ENCODE assay signal across 12 cellular contexts in the genomic region with DNA sequence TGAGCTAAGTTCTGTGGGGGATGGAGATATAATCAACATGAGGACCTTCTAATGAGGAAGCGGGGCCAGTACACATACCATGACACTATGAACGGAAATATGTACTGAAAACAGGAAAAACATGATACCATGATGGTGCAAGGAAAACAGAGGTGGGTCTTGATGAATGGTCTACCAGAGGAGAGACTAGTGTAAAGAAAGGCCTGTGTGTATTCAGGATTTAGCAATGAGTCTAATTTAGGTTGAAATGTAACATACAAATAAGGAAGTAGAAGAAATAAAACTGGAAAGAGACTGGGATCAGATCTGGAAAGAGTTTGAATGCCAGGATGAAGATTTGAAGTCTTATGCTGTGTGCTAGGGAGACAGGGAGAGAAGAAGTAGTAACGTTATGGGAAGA. TPM values are rescaled to one million over a fixed set of nuclear protein-coding genes. Genes with fewer than 3 reads are reported as not detected.
DNase-seq lines count a peak whose midpoint lies in the region; ATAC-seq, FAIRE-seq and TF ChIP-seq lines count a peak whose summit lies in the region.
"Had no signal": no experiment of that assay in that cellular context is flagged by ENCODE, and none has a peak within 500 bp of the region (broad histone marks: within the 10 kb centered on the region; RNA-seq: fewer than 3 reads in every experiment).

No MANE protein-coding gene starts in this region.

- no peaks in the 10 kb centered on the region for H3K36me3 ChIP-seq in CD4-positive, CD25-positive, alpha-beta regulatory T cell (ENCODE audit: control insufficient read depth, insufficient read depth, low read length)
- H3K36me3 ChIP-seq in adrenal gland (replicated peaks in 1 of 2) (no peaks in the 10 kb centered on the region), gastroesophageal sphincter (no peaks in the 10 kb centered on the region)

- ATAC-seq in CD4-positive, CD25-positive, alpha-beta regulatory T cell (ENCODE audit: low read depth in 2 of 2) = no peak
- ATAC-seq in HG02798 (IDR thresholded peaks at IDR 0.05; ENCODE audit: poor library complexity, unreplicated experiment) (no peak), gastroesophageal sphincter (no peak)

- no peaks in the 10 kb centered on the region for H3K9me3 ChIP-seq in CD4-positive, CD25-positive, alpha-beta regulatory T cell (ENCODE audit: control insufficient read depth in 2 of 2, low read length in 2 of 2)
- H3K9me3 ChIP-seq in adrenal gland (replicated peaks in 1 of 3) = no peaks in the 10 kb centered on the region
- no peaks in the 10 kb centered on the region for H3K9me3 ChIP-seq in gastroesophageal sphincter
- H3K9me3 ChIP-seq: tibial artery had no signal

- peaks cover 0 to 11% (median 3%) of the 10 kb centered on the region in 7 donors for H3K9me3 Mint-ChIP-seq in CD4-positive, CD25-positive, alpha-beta regulatory T cell
- no peaks in the 10 kb centered on the region for H3K9me3 Mint-ChIP-seq in osteocyte (ENCODE audit: unreplicated experiment)

- peak overlapping the region; percentile 90 to 95 (median 94) for H3K27ac Mint-ChIP-seq in CD4-positive, CD25-positive, alpha-beta regulatory T cell
- peak overlapping the region; percentile 50 for H3K27ac Mint-ChIP-seq in osteocyte (ENCODE audit: unreplicated experiment)
- H3K27ac Mint-ChIP-seq: progenitor cell of endocrine pancreas had no signal

- peaks cover 23% of the 10 kb centered on the region for H3K4me1 ChIP-seq in CD4-positive, CD25-positive, alpha-beta regulatory T cell (ENCODE audit: control insufficient read depth, insufficient read depth, low read length, poor library complexity, severe bottlenecking)
- H3K4me1 ChIP-seq in adrenal gland (replicated peaks in 1 of 2) (peaks cover 0 to 17% of the 10 kb centered on the region in 2 donors), gastroesophageal sphincter (no peaks in the 10 kb centered on the region)

- H3K27ac ChIP-seq in CD4-positive, CD25-positive, alpha-beta regulatory T cell (ENCODE audit: insufficient read depth, low read length, poor library complexity, severe bottlenecking) = peak overlapping the region; percentile 84
- H3K27ac ChIP-seq in adrenal gland (peak overlapping the region in 3 of 5 donors; percentile 10 to 69 (median 30)), gastroesophageal sphincter (no peak overlapping the region)

- intact Hi-C loops in adrenal gland (cut with DNase I) = no loop called here

- H3K27me3 ChIP-seq in CD4-positive, CD25-positive, alpha-beta regulatory T cell (ENCODE audit: control insufficient read depth, insufficient read depth, low read length) = no peaks in the 10 kb centered on the region
- H3K27me3 ChIP-seq in adrenal gland = no peaks in the 10 kb centered on the region
- H3K27me3 ChIP-seq in gastroesophageal sphincter = no peaks in the 10 kb centered on the region
- H3K27me3 ChIP-seq: tibial artery had no signal

- WGBS in adrenal gland, 4 donors = 84 to 93% (median 87%) methylated on average over 3 of the region's 3 CpGs
- 81 to 100% methylated on average over 1 to 3 of the region's 3 CpGs for WGBS in gastroesophageal sphincter (ENCODE audit: low coverage in 1 of 2), 2 donors

- TF ChIP-seq EP300 in gastroesophageal sphincter (IDR thresholded peaks at IDR 0.05) = no peak

- TF ChIP-seq POLR2A in H54 (IDR thresholded peaks at IDR 0.05; ENCODE audit: low read depth, low read length) = no peak
- TF ChIP-seq POLR2A in adrenal gland (IDR thresholded peaks at IDR 0.05) = no peak
- no peak for TF ChIP-seq POLR2A in gastroesophageal sphincter (IDR thresholded peaks at IDR 0.05)

- peak; percentile 52 for FAIRE-seq in H54 (lab: Jason Lieb, UNC)

- H3K36me3 Mint-ChIP-seq in CD4-positive, CD25-positive, alpha-beta regulatory T cell = peaks cover 5% of the 10 kb centered on the region
- H3K36me3 Mint-ChIP-seq in osteocyte (ENCODE audit: unreplicated experiment) = no peaks in the 10 kb centered on the region

- peaks cover 24 to 37% (median 27%) of the 10 kb centered on the region in 4 donors for H3K4me1 Mint-ChIP-seq in CD4-positive, CD25-positive, alpha-beta regulatory T cell
- peaks cover 33% of the 10 kb centered on the region for H3K4me1 Mint-ChIP-seq in osteocyte (ENCODE audit: unreplicated experiment)

- H3K27me3 Mint-ChIP-seq in CD4-positive, CD25-positive, alpha-beta regulatory T cell = no peaks in the 10 kb centered on the region
- no peaks in the 10 kb centered on the region for H3K27me3 Mint-ChIP-seq in osteocyte (ENCODE audit: unreplicated experiment)
- H3K27me3 Mint-ChIP-seq: progenitor cell of endocrine pancreas had no signal

- peak overlapping the region in 3 of 4 donors; percentile 22 to 81 (median 62) for H3K4me3 Mint-ChIP-seq in CD4-positive, CD25-positive, alpha-beta regulatory T cell
- H3K4me3 Mint-ChIP-seq in osteocyte (ENCODE audit: unreplicated experiment) = no peak overlapping the region

- no peak for DNase-seq in CD4-positive, CD25-positive, alpha-beta regulatory T cell
- DNase-seq in H54 (ENCODE audit: insufficient read length, low spot score) (no peak), adrenal gland (no peak), osteocyte (ENCODE audit: extremely low spot score, unreplicated experiment) (no peak)
- DNase-seq in activated CD8-positive, alpha-beta memory T cell treated with anti-CD3 and anti-CD28 coated beads for 24 hours = no peak
- DNase-seq: DMS79 treated with DMSO at 0.1 percent for 48 hours, NCI-H1105 treated with DMSO at 0.1 percent for 48 hours, NCI-H748 treated with DMSO at 0.1 percent for 48 hours had no signal

- TF ChIP-seq CTCF in adrenal gland (IDR thresholded peaks at IDR 0.05) (no peak), osteocyte (IDR thresholded peaks at IDR 0.05) (no peak), gastroesophageal sphincter (IDR thresholded peaks at IDR 0.05) (no peak)

- peak overlapping the region; percentile 71 for H3K4me3 ChIP-seq in CD4-positive, CD25-positive, alpha-beta regulatory T cell (ENCODE audit: low read depth, low read length)
- no peak overlapping the region for H3K4me3 ChIP-seq in adrenal gland
- H3K4me3 ChIP-seq in gastroesophageal sphincter = no peak overlapping the region
- H3K4me3 ChIP-seq: tibial artery had no signal

RNA-seq across cellular contexts. Expression of gene TPRG1, which starts 38.9 kb away (rescaled TPM):
- total RNA-seq in CD4-positive, CD25-positive, alpha-beta regulatory T cell = 5.5 TPM
- polyA plus RNA-seq in CD4-positive, CD25-positive, alpha-beta regulatory T cell = 10 to 100 TPM in 1 of 4 donors, 1 to 10 TPM in 3; 1.5 to 10.8 (median 3.7) TPM
- total RNA-seq in adrenal gland (1 to 10 TPM; 2.6 to 9.4 (median 3.9) TPM), osteocyte (0.46 and 1.6 TPM in 2 replicates), gastroesophageal sphincter (1 to 10 TPM; 1.3 to 3.0 (median 2.5) TPM)
- 1 to 10 TPM; 2.6 to 8.7 (median 5.1) TPM for polyA plus RNA-seq in adrenal gland

Comparison
In these comparisons a context has a peak if more than half of its experiments do, and no peak if none do; other contexts are left out.
1. H3K27ac ChIP-seq: peak in CD4-positive, CD25-positive, alpha-beta regulatory T cell (single experiment) and adrenal gland (3 of 5); none in gastroesophageal sphincter (0 of 4).